Comparison of ENCODE assay signal across 22 cellular contexts in genomic region chr13:107379398-107380155, GRCh38.
DNase-seq lines count a peak whose midpoint lies in the region; ATAC-seq and TF ChIP-seq lines count a peak whose summit lies in the region.
"Had no signal": no experiment of that assay in that cellular context is flagged by ENCODE, and none has a peak within 500 bp of the region (broad histone marks: within the 10 kb centered on the region; RNA-seq: fewer than 3 reads in every experiment).

No MANE protein-coding gene starts in this region.

- H3K18ac ChIP-seq in mesenchymal stem cell (ENCODE audit: low read depth in 1 of 2, low read length in 2 of 2), result peak overlapping the region in 1 of 2 experiments; percentile 11

- peak; percentile 68 for ATAC-seq in WTC11

- H3K36me3 ChIP-seq in mesenchymal stem cell (ENCODE audit: control insufficient read depth in 1 of 2, insufficient read depth in 2 of 2, low read depth in 1 of 2, low read length in 2 of 2) (no peaks in the 10 kb centered on the region), BE2C (no peaks in the 10 kb centered on the region)
- H3K36me3 ChIP-seq: BLaER1 had no signal

- H2BK15ac ChIP-seq in mesenchymal stem cell (ENCODE audit: low read depth, poor library complexity, severe bottlenecking), result no peak overlapping the region

- no peak overlapping the region for H3K4ac ChIP-seq in mesenchymal stem cell (ENCODE audit: low read depth in 1 of 2, low read length in 2 of 2)

- H4K8ac ChIP-seq in mesenchymal stem cell (ENCODE audit: low read length), result no peak overlapping the region

- peak overlapping the region in 1 of 2 experiments; percentile 45 for H2BK12ac ChIP-seq in mesenchymal stem cell (ENCODE audit: low read length in 2 of 2)

- peaks cover 2% of the 10 kb centered on the region for H3K4me1 ChIP-seq in mesenchymal stem cell (ENCODE audit: control insufficient read depth, insufficient read depth, low read depth, low read length)
- peaks cover 41% of the 10 kb centered on the region for H3K4me1 ChIP-seq in BE2C
- H3K4me1 ChIP-seq: BLaER1 had no signal

- WGBS in mesenchymal stem cell, result 69% methylated on average over 4 of the region's 7 CpGs

- H3K27me3 ChIP-seq in mesenchymal stem cell (ENCODE audit: control insufficient read depth in 1 of 2, insufficient read depth in 1 of 2, low read length in 2 of 2) (no peaks in the 10 kb centered on the region), BE2C (no peaks in the 10 kb centered on the region)
- H3K27me3 ChIP-seq: BLaER1 had no signal

- H3K27ac ChIP-seq in mesenchymal stem cell (ENCODE audit: low read length, poor library complexity, severe bottlenecking), result peak overlapping the region; percentile 63
- H3K27ac ChIP-seq: BLaER1, PC-9 had no signal

- H3K27me3 Mint-ChIP-seq in WTC11 (ENCODE audit: low read depth), result no peaks in the 10 kb centered on the region
- H3K27me3 Mint-ChIP-seq: CD4-positive, alpha-beta T cell had no signal

- no peaks in the 10 kb centered on the region for H3K9me3 Mint-ChIP-seq in WTC11
- H3K9me3 Mint-ChIP-seq: CD4-positive, alpha-beta T cell; H9 had no signal

- H2AFZ ChIP-seq in mesenchymal stem cell (ENCODE audit: low read depth, low read length), result no peak overlapping the region
- H2AFZ ChIP-seq: PC-9 had no signal

- H4K91ac ChIP-seq in mesenchymal stem cell (ENCODE audit: low read length), result no peak overlapping the region

- TF ChIP-seq CTCF in WTC11 (IDR thresholded peaks at IDR 0.05) (no peak), BE2C (IDR thresholded peaks at IDR 0.05; ENCODE audit: low read depth, low read length) (no peak)

- no peak overlapping the region for H2BK120ac ChIP-seq in mesenchymal stem cell (ENCODE audit: low read depth, low read length)

- no peak overlapping the region for H3K4me2 ChIP-seq in mesenchymal stem cell (ENCODE audit: low read length, poor library complexity, severe bottlenecking)
- H3K4me2 ChIP-seq: BLaER1, PC-9 had no signal

- peak; percentile 64 for DNase-seq in NCI-H748 (lab: John Stamatoyannopoulos, UW; ENCODE audit: unreplicated experiment)
- DNase-seq in NCI-H748 treated with DMSO at 0.1 percent for 48 hours (lab: John Stamatoyannopoulos, UW), result no peak
- no peak for DNase-seq in WTC11 (ENCODE audit: low spot score)
- no peak for DNase-seq in mesenchymal stem cell
- DNase-seq in SIG-M5 treated with dmso at 0.1 percent for 504 hours (lab: John Stamatoyannopoulos, UW; ENCODE audit: unreplicated experiment), result no peak
- no peak for DNase-seq in epidermal melanocyte (ENCODE audit: insufficient read length, low spot score)
- DNase-seq in BE2C, result no peak
- DNase-seq: 8988T; CD4-positive, alpha-beta T cell; H9; KBM-7; MV-4-11; NCI-H1105; NCI-H2029 treated with DMSO at 0.1 percent for 48 hours; NCI-H2171; NCI-H226; NCI-H510A; NCI-H82; PC-9; Right ventricle myocardium superior; RPMI8226 had no signal

- no peaks in the 10 kb centered on the region for H3K9me3 ChIP-seq in mesenchymal stem cell (ENCODE audit: control insufficient read depth, low read length)
- no peaks in the 10 kb centered on the region for H3K9me3 ChIP-seq in BE2C
- H3K9me3 ChIP-seq: BLaER1 had no signal

- H3K4me3 ChIP-seq in mesenchymal stem cell (ENCODE audit: insufficient read depth in 1 of 2, low read depth in 1 of 2, low read length in 2 of 2), result no peak overlapping the region
- no peak overlapping the region for H3K4me3 ChIP-seq in BE2C (ENCODE audit: low read depth, low read length)
- H3K4me3 ChIP-seq: BLaER1, PC-9 had no signal

- H3K9ac ChIP-seq in mesenchymal stem cell (ENCODE audit: low read length), result no peak overlapping the region
- H3K9ac ChIP-seq: BLaER1 had no signal

- H2BK5ac ChIP-seq in mesenchymal stem cell (ENCODE audit: low read depth, low read length, poor library complexity, severe bottlenecking), result peak overlapping the region; percentile 53

- H3K23ac ChIP-seq in mesenchymal stem cell (ENCODE audit: low read length in 2 of 2), result no peak overlapping the region

- peak overlapping the region; percentile 81 for H2AK5ac ChIP-seq in mesenchymal stem cell (ENCODE audit: low read length, severe bottlenecking)

- H3K36me3 Mint-ChIP-seq in WTC11, result no peaks in the 10 kb centered on the region

- peaks cover 22% of the 10 kb centered on the region for H3K4me1 Mint-ChIP-seq in WTC11

- H3K27ac Mint-ChIP-seq in WTC11, result no peak overlapping the region
- H3K27ac Mint-ChIP-seq: CD4-positive, alpha-beta T cell; H9 had no signal

- CTCF ChIA-PET in WTC11 (lab: Charles Lee), result interaction anchor here (1.0 kb wide), 1 partner anchor 176 kb away, joined by 4 read pairs; no protein-coding TSS in a partner anchor

- H3K4me3 Mint-ChIP-seq in WTC11, result no peak overlapping the region
- H3K4me3 Mint-ChIP-seq: CD4-positive, alpha-beta T cell; H9 had no signal

- peaks cover 31% of the 10 kb centered on the region for H3K79me1 ChIP-seq in mesenchymal stem cell (replicated peaks; ENCODE audit: low read length, poor library complexity, severe bottlenecking)

- no peak overlapping the region for H3K14ac ChIP-seq in mesenchymal stem cell (ENCODE audit: low read length in 2 of 2)

- POLR2A ChIA-PET in WTC11 (lab: Charles Lee), result no interaction called here

TF ChIP-seq in WTC11, 78 proteins besides CTCF, POLR2A, EP300 and RAD21 (continues in another document):
- TF ChIP-seq HMGA2 (CRISPR knock-in tag; IDR thresholded peaks at IDR 0.05) (no peak), ZBTB21 (CRISPR knock-in tag; IDR thresholded peaks at IDR 0.05; ENCODE audit: borderline replicate concordance) (no peak), TEAD1 (CRISPR knock-in tag; IDR thresholded peaks at IDR 0.05) (no peak), ATF6 (CRISPR knock-in tag; IDR thresholded peaks at IDR 0.05) (no peak), ZNF396 (CRISPR knock-in tag; IDR thresholded peaks at IDR 0.05; ENCODE audit: borderline replicate concordance) (no peak), ZNF423 (CRISPR knock-in tag; IDR thresholded peaks at IDR 0.05) (no peak), ETV6 (CRISPR knock-in tag; IDR thresholded peaks at IDR 0.05) (no peak), ZNF425 (CRISPR knock-in tag; conservative IDR thresholded peaks at IDR 0.05) (no peak), ZNF416 (CRISPR knock-in tag; IDR thresholded peaks at IDR 0.05) (no peak), NFE2L1 (CRISPR knock-in tag; IDR thresholded peaks at IDR 0.05) (no peak), CREB1 (CRISPR knock-in tag; IDR thresholded peaks at IDR 0.05) (no peak), NR3C1 (CRISPR knock-in tag; conservative IDR thresholded peaks at IDR 0.05; ENCODE audit: low read depth) (no peak), PRRX2 (CRISPR knock-in tag; IDR thresholded peaks at IDR 0.05) (no peak), ELF4 (CRISPR knock-in tag; IDR thresholded peaks at IDR 0.05; ENCODE audit: low read depth) (no peak)
